ENCODE assay signal across 24 cellular contexts in the genomic region with DNA sequence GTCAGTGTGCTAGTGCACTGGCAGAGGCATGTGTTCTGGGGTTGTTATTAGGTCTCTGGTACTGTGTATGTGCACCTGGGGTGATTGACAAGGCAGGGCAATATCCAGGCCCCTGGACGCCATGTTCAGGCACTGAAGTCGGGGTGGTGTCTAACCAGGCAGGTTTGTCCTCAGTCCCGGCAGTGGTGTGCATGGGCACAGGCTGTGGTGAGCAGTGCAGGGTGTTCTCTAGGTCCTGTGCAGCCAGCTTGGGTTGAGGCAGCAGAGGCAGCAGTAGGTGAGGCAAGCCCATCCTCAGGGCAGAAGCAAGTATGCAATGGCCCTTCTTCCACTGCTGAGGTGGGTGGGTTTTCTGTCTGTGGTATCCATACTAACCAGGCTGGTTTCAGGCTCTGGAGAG.
A peak's percentile ranks its signal among the peaks of the same experiment; 100 is the strongest.
DNase-seq lines count a peak whose midpoint lies in the region; ATAC-seq, FAIRE-seq and TF ChIP-seq lines count a peak whose summit lies in the region.
"Had no signal": no experiment of that assay in that cellular context is flagged by ENCODE, and none has a peak within 500 bp of the region (broad histone marks: within the 10 kb centered on the region; RNA-seq: fewer than 3 reads in every experiment).

No MANE protein-coding gene starts in this region.

- no peak overlapping the region for H3K14ac ChIP-seq in H1 (ENCODE audit: insufficient read length)

- H2BK5ac ChIP-seq in H1 (ENCODE audit: low read depth, low read length): no peak overlapping the region

- POLR2A ChIA-PET in H1 (lab: Charles Lee; ENCODE audit: partially characterized antibody): no interaction called here

- no peaks in the 10 kb centered on the region for H3K9me3 ChIP-seq in H1 (ENCODE audit: insufficient read depth in 2 of 2, low read depth in 1 of 2, low read length in 1 of 2)
- no peaks in the 10 kb centered on the region for H3K9me3 ChIP-seq in neural progenitor cell (ENCODE audit: low read depth)
- H3K9me3 ChIP-seq in upper lobe of left lung: peaks cover 0 to 6% (median 0%) of the 10 kb centered on the region in 4 donors

- TF ChIP-seq CTCF in GM23338 (conservative IDR thresholded peaks at IDR 0.05; ENCODE audit: low read depth in 2 of 2) (no peak), H1 (IDR thresholded peaks at IDR 0.05; ENCODE audit: control extremely low read depth in 1 of 3, insufficient read depth in 1 of 3, low read depth in 1 of 3, low read length in 3 of 3) (no peak), neural progenitor cell (IDR thresholded peaks at IDR 0.05) (no peak), upper lobe of left lung (IDR thresholded peaks at IDR 0.05) (no peak)

- H2BK15ac ChIP-seq in H1 (ENCODE audit: low read length): peak overlapping the region; percentile 97; the same call in 1 of the 2 replicates

- H3K18ac ChIP-seq in H1 (ENCODE audit: extremely low read depth, low read length): no peak overlapping the region

- H3K23me2 ChIP-seq in H1 (ENCODE audit: low read depth, low read length): no peaks in the 10 kb centered on the region

- TF ChIP-seq EP300 in H1 (IDR thresholded peaks at IDR 0.05; ENCODE audit: borderline replicate concordance in 1 of 2, low read depth in 2 of 2, low read length in 2 of 2): no peak
- no peak for TF ChIP-seq EP300 in upper lobe of left lung (IDR thresholded peaks at IDR 0.05)

- H4K20me1 ChIP-seq in GM23338 (replicated peaks; ENCODE audit: insufficient read depth) (no peaks in the 10 kb centered on the region), H1 (replicated peaks in 1 of 2; ENCODE audit: control insufficient read depth in 1 of 2, insufficient read depth in 2 of 2, low read length in 2 of 2) (no peaks in the 10 kb centered on the region), neural progenitor cell (ENCODE audit: low read depth) (no peaks in the 10 kb centered on the region)

- H2AFZ ChIP-seq in GM23338 (no peak overlapping the region), H1 (ENCODE audit: low read length) (no peak overlapping the region), neural progenitor cell (replicated peaks) (no peak overlapping the region)

- H3K4me1 Mint-ChIP-seq in GM23338 (peaks cover 15% of the 10 kb centered on the region; the same call in 2 of the 3 replicates), neural progenitor cell (peaks cover 14% of the 10 kb centered on the region)
- H3K4me1 Mint-ChIP-seq: CD4-positive, CD25-positive, alpha-beta regulatory T cell had no signal

- no peak overlapping the region for H2AK5ac ChIP-seq in H1 (ENCODE audit: low read depth, low read length)

- H2BK12ac ChIP-seq in H1 (ENCODE audit: low read depth, low read length): peak overlapping the region; percentile 50; the same call in 1 of the 2 replicates

- H3K36me3 ChIP-seq in GM23338 (ENCODE audit: insufficient read depth): no peaks in the 10 kb centered on the region
- no peaks in the 10 kb centered on the region for H3K36me3 ChIP-seq in H1 (ENCODE audit: control insufficient read depth in 2 of 4, insufficient read depth in 4 of 4, low read length in 3 of 4)
- H3K36me3 ChIP-seq in neural progenitor cell: no peaks in the 10 kb centered on the region
- no peaks in the 10 kb centered on the region for H3K36me3 ChIP-seq in upper lobe of left lung

- no peak overlapping the region for H3K4me2 ChIP-seq in GM23338
- H3K4me2 ChIP-seq in H1 (ENCODE audit: insufficient read depth in 1 of 2, low read depth in 2 of 2, low read length in 2 of 2): no peak overlapping the region
- H3K4me2 ChIP-seq in neural progenitor cell: no peak overlapping the region

- CTCF ChIA-PET in H1 (lab: Charles Lee; ENCODE audit: partially characterized antibody): interaction anchor here (1.2 kb wide), 1 partner anchor 94 kb away, joined by 3 read pairs; no protein-coding TSS in a partner anchor

- no peak for DNase-seq in GM23338 (ENCODE audit: low spot score)
- no peak for DNase-seq in H1 (ENCODE audit: low read depth in 1 of 2, low spot score in 2 of 2)
- DNase-seq in neural progenitor cell (ENCODE audit: low spot score): no peak
- DNase-seq in upper lobe of left lung: peak in 1 of 2 donors; percentile 11
- DNase-seq: CD4-positive, CD25-positive, alpha-beta regulatory T cell; DMS153; DND-41; GOT3; Kasumi-1; NCI-H1092 treated with DMSO at 0.1 percent for 48 hours; NCI-H1436; NCI-H187; NCI-H2081 treated with DMSO at 0.1 percent for 48 hours; NCI-H2171; NCI-H226; NCI-H510A; SIG-M5 had no signal

- 90% methylated on average over 3 of the region's 3 CpGs; no CpG with 5 or more reads in 1 of the 2 experiments for WGBS in H1 (ENCODE audit: extremely low coverage in 1 of 2, insufficient coverage in 1 of 2, insufficient read length in 1 of 2, insufficient replicate concordance in 2 of 2, low coverage in 1 of 2, low lambda C conversion rate in 2 of 2, missing lambda C conversion rate in 1 of 2), 2 experiments
- WGBS in upper lobe of left lung, 2 donors: 92% methylated on average over 3 of the region's 3 CpGs; no CpG with 5 or more reads in 1 of the 2 donors

- no peak for TF ChIP-seq RAD21 in H1 (IDR thresholded peaks at IDR 0.05 in 1 of 2, conservative IDR thresholded peaks at IDR 0.05 in 1 of 2; ENCODE audit: low read depth in 2 of 2, low read length in 2 of 2)

- FAIRE-seq in H1 (lab: Jason Lieb, UNC): no peak
- FAIRE-seq: HTR-8/SVneo, K562 had no signal

- peak overlapping the region; percentile 93; the same call in 1 of the 2 replicates for H2BK20ac ChIP-seq in H1 (ENCODE audit: low read length)

- no peak overlapping the region for H3K23ac ChIP-seq in H1 (ENCODE audit: insufficient read length)

- no peaks in the 10 kb centered on the region for H3K36me3 Mint-ChIP-seq in GM23338 (ENCODE audit: low read depth)
- no peaks in the 10 kb centered on the region for H3K36me3 Mint-ChIP-seq in neural progenitor cell
- H3K36me3 Mint-ChIP-seq: CD4-positive, CD25-positive, alpha-beta regulatory T cell had no signal

- H3K56ac ChIP-seq in H1 (replicated peaks; ENCODE audit: insufficient read length, low read depth, low read length): no peak overlapping the region

- ATAC-seq in GM23338 (no peak; the same call in 2 of the 3 replicates), upper lobe of left lung (ENCODE audit: low FRiP score in 2 of 2) (peak; percentile 6 to 8), HG02938 (IDR thresholded peaks at IDR 0.05; ENCODE audit: unreplicated experiment) (no peak), HG02610 (IDR thresholded peaks at IDR 0.05; ENCODE audit: unreplicated experiment) (no peak), HG03442 (IDR thresholded peaks at IDR 0.05; ENCODE audit: unreplicated experiment) (no peak)
- ATAC-seq: K562, Panc1 had no signal

- no peaks in the 10 kb centered on the region for H3K9me2 ChIP-seq in GM23338 (ENCODE audit: insufficient read depth)

- H3K4me3 Mint-ChIP-seq in GM23338: no peak overlapping the region
- H3K4me3 Mint-ChIP-seq in neural progenitor cell: no peak overlapping the region
- H3K4me3 Mint-ChIP-seq: CD4-positive, CD25-positive, alpha-beta regulatory T cell had no signal

- H3K4ac ChIP-seq in H1 (replicated peaks; ENCODE audit: insufficient read length, low read depth, low read length): no peak overlapping the region

- H3K79me2 ChIP-seq in GM23338 (replicated peaks; ENCODE audit: insufficient read depth): no peaks in the 10 kb centered on the region
- H3K79me2 ChIP-seq in H1 (ENCODE audit: control insufficient read depth in 1 of 2, insufficient read depth in 2 of 2, low read length in 2 of 2): no peaks in the 10 kb centered on the region
- H3K79me2 ChIP-seq in neural progenitor cell (ENCODE audit: low read depth): no peaks in the 10 kb centered on the region

- H3F3A ChIP-seq in GM23338 (replicated peaks; ENCODE audit: low read depth): no peaks in the 10 kb centered on the region
- no peaks in the 10 kb centered on the region for H3F3A ChIP-seq in neural progenitor cell (ENCODE audit: low read depth)

- no peaks in the 10 kb centered on the region for H3K27me3 Mint-ChIP-seq in GM23338 (ENCODE audit: insufficient read depth, low read depth, poor library complexity)
- H3K27me3 Mint-ChIP-seq in neural progenitor cell (ENCODE audit: insufficient read depth, low read depth): peaks cover 4% of the 10 kb centered on the region
- H3K27me3 Mint-ChIP-seq: CD4-positive, CD25-positive, alpha-beta regulatory T cell had no signal

- no peak overlapping the region for H3K27ac ChIP-seq in GM23338 (ENCODE audit: low read depth)
- no peak overlapping the region for H3K27ac ChIP-seq in H1 (ENCODE audit: low read depth, low read length)
- H3K27ac ChIP-seq in neural progenitor cell: no peak overlapping the region
- no peak overlapping the region for H3K27ac ChIP-seq in upper lobe of left lung
- H3K27ac ChIP-seq: SK-N-MC had no signal

- no peaks in the 10 kb centered on the region for H3K79me1 ChIP-seq in H1 (ENCODE audit: low read depth, low read length)

- no peak overlapping the region for H4K8ac ChIP-seq in H1 (ENCODE audit: extremely low read depth, insufficient read depth, low read length)

- H2BK120ac ChIP-seq in H1 (replicated peaks; ENCODE audit: low read depth, low read length): no peak overlapping the region

- H3K4me3 ChIP-seq in GM23338: no peak overlapping the region
- H3K4me3 ChIP-seq in H1 (ENCODE audit: extremely low read depth in 1 of 4, insufficient read depth in 2 of 4, low read depth in 3 of 4, low read length in 4 of 4): no peak overlapping the region
- no peak overlapping the region for H3K4me3 ChIP-seq in neural progenitor cell
- no peak overlapping the region for H3K4me3 ChIP-seq in upper lobe of left lung
- H3K4me3 ChIP-seq: K562, SK-N-MC had no signal

- 0 out of 2 replicates have a peak, but pooled peaks cover 7% of the 10 kb centered on the region for H3K4me1 ChIP-seq in GM23338 (ENCODE audit: insufficient read depth)
- peaks cover 0 to 6% (median 4%) of the 10 kb centered on the region in 4 experiments; a peak in 6 of 7 replicates for H3K4me1 ChIP-seq in H1 (replicated peaks in 1 of 4; ENCODE audit: control insufficient read depth in 3 of 4, insufficient read depth in 4 of 4, low read length in 3 of 4)
- peaks cover 6% of the 10 kb centered on the region for H3K4me1 ChIP-seq in neural progenitor cell
- H3K4me1 ChIP-seq in upper lobe of left lung: no peaks in the 10 kb centered on the region

- H3K27ac Mint-ChIP-seq in GM23338 (peak overlapping the region; percentile 50; the same call in 1 of the 2 replicates), neural progenitor cell (peak overlapping the region; percentile 70)
- H3K27ac Mint-ChIP-seq: CD4-positive, CD25-positive, alpha-beta regulatory T cell had no signal

- no peak overlapping the region for H4K5ac ChIP-seq in H1 (ENCODE audit: insufficient read length, low read depth, low read length)

- TF ChIP-seq POLR2A in H1 (IDR thresholded peaks at IDR 0.05; ENCODE audit: control extremely low read depth in 1 of 2, low read depth in 2 of 2, low read length in 2 of 2) (no peak), upper lobe of left lung (IDR thresholded peaks at IDR 0.05) (no peak)

- no peak overlapping the region for H3K9ac ChIP-seq in H1 (replicated peaks in 1 of 4; ENCODE audit: extremely low read depth in 1 of 4, low read depth in 3 of 4, low read length in 3 of 4)
- H3K9ac ChIP-seq in neural progenitor cell: no peak overlapping the region

- H3K27me3 ChIP-seq in GM23338 (ENCODE audit: insufficient read depth): no peaks in the 10 kb centered on the region
- no peaks in the 10 kb centered on the region for H3K27me3 ChIP-seq in H1 (replicated peaks in 1 of 4; ENCODE audit: control insufficient read depth in 3 of 4, extremely low read depth in 1 of 4, insufficient read depth in 3 of 4, low read length in 3 of 4)
- peaks cover 27% of the 10 kb centered on the region for H3K27me3 ChIP-seq in neural progenitor cell
- no peaks in the 10 kb centered on the region for H3K27me3 ChIP-seq in upper lobe of left lung

- no peaks in the 10 kb centered on the region for H3K9me3 Mint-ChIP-seq in GM23338
- peaks cover 8% of the 10 kb centered on the region for H3K9me3 Mint-ChIP-seq in neural progenitor cell

- H4K91ac ChIP-seq in H1 (replicated peaks; ENCODE audit: insufficient read length, low read length): no peak overlapping the region

Comparison
In these comparisons a context has a peak if more than half of its experiments do, and no peak if none do; other contexts are left out.
1. ATAC-seq: peak in upper lobe of left lung (2 of 2); none in GM23338 (single experiment), HG02938 (single experiment), HG02610 (single experiment) and HG03442 (single experiment).